ENCODE assay signal across 23 cellular contexts in genomic region chr9:136473354-136473721, GRCh38.
"Had no signal": no experiment of that assay in that cellular context is flagged by ENCODE, and none has a peak within 500 bp of the region (broad histone marks: within the 10 kb centered on the region; RNA-seq: fewer than 3 reads in every experiment).

No MANE protein-coding gene starts in this region.

- H3K27ac ChIP-seq: colonic mucosa, esophagus muscularis mucosa, foreskin keratinocyte, gastroesophageal sphincter, heart left ventricle, hepatocyte, left lung, lower lobe of right lung had no signal

- H3K9me3 Mint-ChIP-seq: dendritic cell treated with granulocyte-macrophage colony-stimulating factor and Interleukin-4, amounts not matched to agents 40 ng/mL and 50 ng/mL, for 4 days; effector memory CD8-positive, alpha-beta T cell; endodermal cell; immature natural killer cell; mesothelial cell of epicardium; naive B cell had no signal

- H3K36me3 Mint-ChIP-seq: naive B cell had no signal

- ATAC-seq: effector memory CD8-positive, alpha-beta T cell; foreskin keratinocyte; gastroesophageal sphincter; heart left ventricle; left lung; left ventricle myocardium superior; lower lobe of right lung; mucosa of descending colon had no signal

- H3K4me1 Mint-ChIP-seq: endodermal cell, mesothelial cell of epicardium had no signal

- H3K27ac Mint-ChIP-seq: dendritic cell treated with granulocyte-macrophage colony-stimulating factor and Interleukin-4, amounts not matched to agents 40 ng/mL and 50 ng/mL, for 4 days; endodermal cell; mesothelial cell of epicardium had no signal

- H3K27me3 Mint-ChIP-seq: dendritic cell treated with granulocyte-macrophage colony-stimulating factor and Interleukin-4, amounts not matched to agents 40 ng/mL and 50 ng/mL, for 4 days; effector memory CD8-positive, alpha-beta T cell; naive B cell had no signal

- H3K4me3 Mint-ChIP-seq: dendritic cell treated with granulocyte-macrophage colony-stimulating factor and Interleukin-4, amounts not matched to agents 40 ng/mL and 50 ng/mL, for 4 days; effector memory CD8-positive, alpha-beta T cell; endodermal cell; immature natural killer cell; mesothelial cell of epicardium; naive B cell had no signal

- DNase-seq: colonic mucosa; cortex of kidney; effector CD8-positive, alpha-beta T cell; effector memory CD8-positive, alpha-beta T cell; endodermal cell; foreskin keratinocyte; heart left ventricle; hypothalamus; immature natural killer cell; islet precursor cell; kidney; kidney glomerular epithelial cell; left lung; left ventricle myocardium superior; lower lobe of right lung; mesenchymal stem cell; mucosa of descending colon; naive B cell had no signal
